Comparison of ENCODE assay signal across 1 cellular context in genomic region chr2:28755411-28755810, GRCh38.
TF ChIP-seq lines count a peak whose summit lies in the region.

No MANE protein-coding gene starts in this region.

TF ChIP-seq in WTC11, 78 proteins besides CTCF, POLR2A, EP300 and RAD21 (continued from another document):
- TF ChIP-seq, protein P1, sequence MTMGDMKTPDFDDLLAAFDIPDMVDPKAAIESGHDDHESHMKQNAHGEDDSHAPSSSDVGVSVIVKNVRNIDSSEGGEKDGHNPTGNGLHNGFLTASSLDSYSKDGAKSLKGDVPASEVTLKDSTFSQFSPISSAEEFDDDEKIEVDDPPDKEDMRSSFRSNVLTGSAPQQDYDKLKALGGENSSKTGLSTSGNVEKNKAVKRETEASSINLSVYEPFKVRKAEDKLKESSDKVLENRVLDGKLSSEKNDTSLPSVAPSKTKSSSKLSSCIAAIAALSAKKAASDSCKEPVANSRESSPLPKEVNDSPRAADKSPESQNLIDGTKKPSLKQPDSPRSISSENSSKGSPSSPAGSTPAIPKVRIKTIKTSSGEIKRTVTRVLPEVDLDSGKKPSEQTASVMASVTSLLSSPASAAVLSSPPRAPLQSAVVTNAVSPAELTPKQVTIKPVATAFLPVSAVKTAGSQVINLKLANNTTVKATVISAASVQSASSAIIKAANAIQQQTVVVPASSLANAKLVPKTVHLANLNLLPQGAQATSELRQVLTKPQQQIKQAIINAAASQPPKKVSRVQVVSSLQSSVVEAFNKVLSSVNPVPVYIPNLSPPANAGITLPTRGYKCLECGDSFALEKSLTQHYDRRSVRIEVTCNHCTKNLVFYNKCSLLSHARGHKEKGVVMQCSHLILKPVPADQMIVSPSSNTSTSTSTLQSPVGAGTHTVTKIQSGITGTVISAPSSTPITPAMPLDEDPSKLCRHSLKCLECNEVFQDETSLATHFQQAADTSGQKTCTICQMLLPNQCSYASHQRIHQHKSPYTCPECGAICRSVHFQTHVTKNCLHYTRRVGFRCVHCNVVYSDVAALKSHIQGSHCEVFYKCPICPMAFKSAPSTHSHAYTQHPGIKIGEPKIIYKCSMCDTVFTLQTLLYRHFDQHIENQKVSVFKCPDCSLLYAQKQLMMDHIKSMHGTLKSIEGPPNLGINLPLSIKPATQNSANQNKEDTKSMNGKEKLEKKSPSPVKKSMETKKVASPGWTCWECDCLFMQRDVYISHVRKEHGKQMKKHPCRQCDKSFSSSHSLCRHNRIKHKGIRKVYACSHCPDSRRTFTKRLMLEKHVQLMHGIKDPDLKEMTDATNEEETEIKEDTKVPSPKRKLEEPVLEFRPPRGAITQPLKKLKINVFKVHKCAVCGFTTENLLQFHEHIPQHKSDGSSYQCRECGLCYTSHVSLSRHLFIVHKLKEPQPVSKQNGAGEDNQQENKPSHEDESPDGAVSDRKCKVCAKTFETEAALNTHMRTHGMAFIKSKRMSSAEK (CRISPR knock-in tag; IDR thresholded peaks at IDR 0.05; ENCODE audit: borderline replicate concordance) = no peak
- TF ChIP-seq FOXJ3 (CRISPR knock-in tag; IDR thresholded peaks at IDR 0.05; ENCODE audit: borderline replicate concordance) (no peak), CDX4 (CRISPR knock-in tag; IDR thresholded peaks at IDR 0.05; ENCODE audit: borderline replicate concordance) (no peak), GRHL2 (CRISPR knock-in tag; IDR thresholded peaks at IDR 0.05; ENCODE audit: insufficient replicate concordance, severe bottlenecking) (no peak), CREB1 (CRISPR knock-in tag; IDR thresholded peaks at IDR 0.05) (no peak), ESRRA (CRISPR knock-in tag; IDR thresholded peaks at IDR 0.05; ENCODE audit: borderline replicate concordance) (no peak), TEAD4 (CRISPR knock-in tag; IDR thresholded peaks at IDR 0.05) (no peak), JUN (CRISPR knock-in tag; IDR thresholded peaks at IDR 0.05) (no peak), PRRX2 (CRISPR knock-in tag; IDR thresholded peaks at IDR 0.05) (no peak)
- TF ChIP-seq, protein P2, sequence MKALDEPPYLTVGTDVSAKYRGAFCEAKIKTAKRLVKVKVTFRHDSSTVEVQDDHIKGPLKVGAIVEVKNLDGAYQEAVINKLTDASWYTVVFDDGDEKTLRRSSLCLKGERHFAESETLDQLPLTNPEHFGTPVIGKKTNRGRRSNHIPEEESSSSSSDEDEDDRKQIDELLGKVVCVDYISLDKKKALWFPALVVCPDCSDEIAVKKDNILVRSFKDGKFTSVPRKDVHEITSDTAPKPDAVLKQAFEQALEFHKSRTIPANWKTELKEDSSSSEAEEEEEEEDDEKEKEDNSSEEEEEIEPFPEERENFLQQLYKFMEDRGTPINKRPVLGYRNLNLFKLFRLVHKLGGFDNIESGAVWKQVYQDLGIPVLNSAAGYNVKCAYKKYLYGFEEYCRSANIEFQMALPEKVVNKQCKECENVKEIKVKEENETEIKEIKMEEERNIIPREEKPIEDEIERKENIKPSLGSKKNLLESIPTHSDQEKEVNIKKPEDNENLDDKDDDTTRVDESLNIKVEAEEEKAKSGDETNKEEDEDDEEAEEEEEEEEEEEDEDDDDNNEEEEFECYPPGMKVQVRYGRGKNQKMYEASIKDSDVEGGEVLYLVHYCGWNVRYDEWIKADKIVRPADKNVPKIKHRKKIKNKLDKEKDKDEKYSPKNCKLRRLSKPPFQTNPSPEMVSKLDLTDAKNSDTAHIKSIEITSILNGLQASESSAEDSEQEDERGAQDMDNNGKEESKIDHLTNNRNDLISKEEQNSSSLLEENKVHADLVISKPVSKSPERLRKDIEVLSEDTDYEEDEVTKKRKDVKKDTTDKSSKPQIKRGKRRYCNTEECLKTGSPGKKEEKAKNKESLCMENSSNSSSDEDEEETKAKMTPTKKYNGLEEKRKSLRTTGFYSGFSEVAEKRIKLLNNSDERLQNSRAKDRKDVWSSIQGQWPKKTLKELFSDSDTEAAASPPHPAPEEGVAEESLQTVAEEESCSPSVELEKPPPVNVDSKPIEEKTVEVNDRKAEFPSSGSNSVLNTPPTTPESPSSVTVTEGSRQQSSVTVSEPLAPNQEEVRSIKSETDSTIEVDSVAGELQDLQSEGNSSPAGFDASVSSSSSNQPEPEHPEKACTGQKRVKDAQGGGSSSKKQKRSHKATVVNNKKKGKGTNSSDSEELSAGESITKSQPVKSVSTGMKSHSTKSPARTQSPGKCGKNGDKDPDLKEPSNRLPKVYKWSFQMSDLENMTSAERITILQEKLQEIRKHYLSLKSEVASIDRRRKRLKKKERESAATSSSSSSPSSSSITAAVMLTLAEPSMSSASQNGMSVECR (CRISPR knock-in tag; IDR thresholded peaks at IDR 0.05; ENCODE audit: borderline replicate concordance) = no peak
- TF ChIP-seq, protein P3, sequence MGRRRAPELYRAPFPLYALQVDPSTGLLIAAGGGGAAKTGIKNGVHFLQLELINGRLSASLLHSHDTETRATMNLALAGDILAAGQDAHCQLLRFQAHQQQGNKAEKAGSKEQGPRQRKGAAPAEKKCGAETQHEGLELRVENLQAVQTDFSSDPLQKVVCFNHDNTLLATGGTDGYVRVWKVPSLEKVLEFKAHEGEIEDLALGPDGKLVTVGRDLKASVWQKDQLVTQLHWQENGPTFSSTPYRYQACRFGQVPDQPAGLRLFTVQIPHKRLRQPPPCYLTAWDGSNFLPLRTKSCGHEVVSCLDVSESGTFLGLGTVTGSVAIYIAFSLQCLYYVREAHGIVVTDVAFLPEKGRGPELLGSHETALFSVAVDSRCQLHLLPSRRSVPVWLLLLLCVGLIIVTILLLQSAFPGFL (CRISPR knock-in tag; IDR thresholded peaks at IDR 0.05; ENCODE audit: borderline replicate concordance) = no peak
TF ChIP-seq in WTC11: peak in this region for 0.
